ENCODE assay signal across 8 cellular contexts in the genomic region with DNA sequence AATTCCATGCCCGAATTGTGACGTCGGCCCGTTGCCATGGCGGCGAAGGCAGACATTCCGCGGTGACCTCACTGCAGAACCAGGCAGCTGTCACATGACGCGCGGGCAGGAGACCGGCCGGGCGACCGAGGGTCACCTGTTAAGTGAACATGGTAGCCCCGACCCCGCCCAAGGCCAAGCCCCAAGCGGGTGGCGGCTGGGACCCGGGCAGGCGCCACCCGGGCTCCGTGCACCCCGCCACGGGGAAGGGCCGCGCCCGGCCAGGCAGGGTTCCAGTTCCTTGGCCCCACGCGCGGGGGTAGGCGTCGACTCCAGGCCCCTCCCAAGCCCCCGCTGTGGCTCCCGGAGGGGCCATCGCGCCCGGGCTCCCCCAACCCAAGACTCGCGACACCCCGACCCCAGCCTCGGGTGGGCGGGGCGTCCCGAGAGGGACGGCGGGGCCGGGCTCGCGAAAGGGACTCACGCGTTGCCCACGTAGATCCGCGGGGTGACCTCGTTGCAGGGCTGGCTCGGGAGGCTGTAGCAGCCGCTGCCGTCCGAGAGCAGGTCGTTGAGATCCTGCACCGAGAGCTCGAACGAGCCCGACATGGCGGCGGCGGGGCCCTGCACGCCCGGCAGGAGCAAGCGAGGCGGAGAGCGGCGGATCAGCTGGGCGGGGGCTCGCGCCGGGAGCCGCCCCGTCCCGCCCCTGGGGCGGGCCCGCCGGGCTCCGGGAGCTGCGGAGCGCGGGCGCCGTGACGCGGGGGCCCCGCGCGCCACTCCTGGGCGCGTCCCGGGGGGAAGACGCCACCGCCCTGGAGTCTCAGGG. TPM values are rescaled to one million over a fixed set of nuclear protein-coding genes. Genes with fewer than 3 reads are reported as not detected.
DNase-seq lines count a peak whose midpoint lies in the region; ATAC-seq and TF ChIP-seq lines count a peak whose summit lies in the region.

Gene DUSP3, minus strand, starts transcription at position 641 of the 808 bp plus-strand sequence. Its CDS starts 53 bp downstream, at position 588.

- TF ChIP-seq CTCF in LNCaP clone FGC (IDR thresholded peaks at IDR 0.05; ENCODE audit: control insufficient read depth, extremely low read depth, insufficient read depth) (no peak), SK-N-SH (IDR thresholded peaks at IDR 0.05) (no peak), neutrophil (IDR thresholded peaks at IDR 0.05) (no peak)

- ATAC-seq in GM21619 (IDR thresholded peaks at IDR 0.05; ENCODE audit: unreplicated experiment) = peak; percentile 84

- H3K9me3 Mint-ChIP-seq in activated naive CD8-positive, alpha-beta T cell (ENCODE audit: low read depth) = no peaks in the 10 kb centered on the region

- peak; percentile 27 for DNase-seq in DMS153 treated with DMSO at 0.1 percent for 48 hours (lab: John Stamatoyannopoulos, UW; ENCODE audit: unreplicated experiment)
- DNase-seq in LNCaP clone FGC (ENCODE audit: low read depth) = peak; percentile 77
- DNase-seq in SK-N-SH = peak; percentile 97
- DNase-seq in globus pallidus (ENCODE audit: low spot score) = peak; percentile 84

- peaks cover 15% of the 10 kb centered on the region for H4K20me1 ChIP-seq in SK-N-SH (ENCODE audit: insufficient read depth)

- no peak for TF ChIP-seq EP300 in SK-N-SH (IDR thresholded peaks at IDR 0.05; ENCODE audit: borderline replicate concordance in 1 of 2, low read depth in 1 of 2, low read length in 1 of 2)

- peaks cover 17% of the 10 kb centered on the region for H3K27me3 Mint-ChIP-seq in activated naive CD8-positive, alpha-beta T cell

- peaks cover 8% of the 10 kb centered on the region in 2 experiments; a peak in 1 of 4 replicates for H3K4me1 ChIP-seq in SK-N-SH (ENCODE audit: control insufficient read depth in 1 of 2, insufficient read depth in 2 of 2, low read depth in 1 of 2, low read length in 1 of 2)
- H3K4me1 ChIP-seq in neutrophil (ENCODE audit: control insufficient read depth in 1 of 2, insufficient read depth in 1 of 2, low read depth in 1 of 2, low read length in 1 of 2) = peaks cover 24 to 38% of the 10 kb centered on the region in 2 experiments
- H3K4me1 ChIP-seq in subcutaneous abdominal adipose tissue (ENCODE audit: control insufficient read depth in 5 of 5, insufficient read depth in 5 of 5, low read length in 5 of 5) = peaks cover 0 to 44% (median 34%) of the 10 kb centered on the region in 5 donors

- H2AFZ ChIP-seq in SK-N-SH (ENCODE audit: low read depth) = peak within 1 kb of the TSS; percentile 89

- peak within 1 kb of the TSS; percentile 99 for H3K4me2 ChIP-seq in SK-N-SH

- H3K4me1 Mint-ChIP-seq in activated naive CD8-positive, alpha-beta T cell (ENCODE audit: low read depth) = peaks cover 10% of the 10 kb centered on the region

- peaks cover 13 to 27% of the 10 kb centered on the region in 2 experiments for H3K36me3 ChIP-seq in SK-N-SH (replicated peaks in 1 of 2; ENCODE audit: control insufficient read depth in 1 of 2, insufficient read depth in 2 of 2, low read length in 1 of 2)
- no peaks in the 10 kb centered on the region for H3K36me3 ChIP-seq in neutrophil
- H3K36me3 ChIP-seq in subcutaneous abdominal adipose tissue (ENCODE audit: control insufficient read depth in 5 of 5, insufficient read depth in 5 of 5, low read length in 5 of 5) = peaks cover 0 to 30% (median 18%) of the 10 kb centered on the region in 5 donors

- H3K36me3 Mint-ChIP-seq in activated naive CD8-positive, alpha-beta T cell = peaks cover under 1% of the 10 kb centered on the region

- peak within 1 kb of the TSS; percentile 100 for H3K9ac ChIP-seq in SK-N-SH
- H3K9ac ChIP-seq in subcutaneous abdominal adipose tissue (ENCODE audit: low read length in 5 of 5) = peak within 1 kb of the TSS; percentile 26 to 97 (median 93)

- H3K9me3 ChIP-seq in SK-N-SH (no peaks in the 10 kb centered on the region), neutrophil (no peaks in the 10 kb centered on the region), subcutaneous abdominal adipose tissue (ENCODE audit: control insufficient read depth in 5 of 5, low read length in 5 of 5) (no peaks in the 10 kb centered on the region)

- no peaks in the 10 kb centered on the region for H3K9me2 ChIP-seq in SK-N-SH

- peak within 1 kb of the TSS; percentile 86 for H3K4me3 ChIP-seq in LNCaP clone FGC (ENCODE audit: low read depth, low read length)
- peak within 1 kb of the TSS; percentile 77 to 84 for H3K4me3 ChIP-seq in SK-N-SH (ENCODE audit: low read depth in 2 of 2, low read length in 1 of 2)
- H3K4me3 ChIP-seq in neutrophil (ENCODE audit: low read depth in 1 of 2, low read length in 1 of 2) = peak within 1 kb of the TSS; percentile 80 to 93
- H3K4me3 ChIP-seq in subcutaneous abdominal adipose tissue (ENCODE audit: low read depth in 1 of 5, low read length in 5 of 5) = peak within 1 kb of the TSS; percentile 66 to 90 (median 79)

- peaks cover 45% of the 10 kb centered on the region for H3K79me2 ChIP-seq in SK-N-SH (ENCODE audit: insufficient read depth)

- H3K27me3 ChIP-seq in SK-N-SH (ENCODE audit: insufficient read depth) = no peaks in the 10 kb centered on the region
- peaks cover 25% of the 10 kb centered on the region for H3K27me3 ChIP-seq in neutrophil
- H3K27me3 ChIP-seq in subcutaneous abdominal adipose tissue (ENCODE audit: control insufficient read depth in 5 of 5, insufficient read depth in 4 of 5, low read length in 5 of 5) = no peaks in the 10 kb centered on the region

- H3K27ac ChIP-seq in SK-N-SH (ENCODE audit: low read depth in 2 of 2, low read length in 1 of 2) (peak within 1 kb of the TSS; percentile 90 to 95), neutrophil (peak within 1 kb of the TSS; percentile 59), subcutaneous abdominal adipose tissue (ENCODE audit: low read depth, low read length) (peak within 1 kb of the TSS; percentile 99)

- peaks cover 2% of the 10 kb centered on the region for H3F3A ChIP-seq in SK-N-SH (replicated peaks; ENCODE audit: insufficient read depth)

- H3K4me3 Mint-ChIP-seq in activated naive CD8-positive, alpha-beta T cell = peak within 1 kb of the TSS; percentile 85

- POLR2A ChIA-PET in SK-N-SH (lab: Yijun Ruan, JAX) = interaction anchor here (0.6 to 1.0 kb wide), 5 partner anchors 8 to 236 kb away, joined by 3 to 4 read pairs (median 3); partner anchors contain the start of genes CD300LG and TMEM101

- peak within 1 kb of the TSS; percentile 50 for H3K27ac Mint-ChIP-seq in activated naive CD8-positive, alpha-beta T cell

- no peak for TF ChIP-seq RAD21 in SK-N-SH (IDR thresholded peaks at IDR 0.05; ENCODE audit: low read length)

- 1% methylated on average over 19 of the region's 100 CpGs for WGBS in SK-N-SH (ENCODE audit: low lambda C conversion rate)

- CTCF ChIA-PET in SK-N-SH (lab: Yijun Ruan, JAX) = interaction anchor here (0.7 to 6.2 kb wide), 7 partner anchors 10 to 84 kb away, joined by 3 to 59 read pairs (median 12); partner anchors contain the start of gene CD300LG

TF ChIP-seq in SK-N-SH, 30 proteins besides CTCF, POLR2A, EP300 and RAD21 (continues in another document):
- TF ChIP-seq JUND (IDR thresholded peaks at IDR 0.05) (no peak; the same call in 1 of the 2 replicates), YY1 (IDR thresholded peaks at IDR 0.05; ENCODE audit: low read depth) (0 out of 2 replicates have a peak, but pooled peaks have one; percentile 40), RCOR1 (IDR thresholded peaks at IDR 0.05; ENCODE audit: low read length) (no peak), MEF2A (IDR thresholded peaks at IDR 0.05; ENCODE audit: borderline replicate concordance, low read depth) (no peak), MXI1 (IDR thresholded peaks at IDR 0.05; ENCODE audit: low read depth, low read length) (peak; percentile 83), EZH2phosphoT487 (IDR thresholded peaks at IDR 0.05; ENCODE audit: borderline replicate concordance, low read depth) (no peak), CHD2 (IDR thresholded peaks at IDR 0.05; ENCODE audit: low read length, partially characterized antibody) (peak; percentile 69), NRF1 (IDR thresholded peaks at IDR 0.05; ENCODE audit: low read depth, low read length) (no peak), GABPA (IDR thresholded peaks at IDR 0.05; ENCODE audit: low read depth) (no peak), TEAD4 (IDR thresholded peaks at IDR 0.05; ENCODE audit: borderline replicate concordance, insufficient read depth) (0 out of 2 replicates have a peak, but pooled peaks have one; percentile 45), RXRA (IDR thresholded peaks at IDR 0.05; ENCODE audit: borderline replicate concordance, low read depth) (no peak), POLR2AphosphoS5 (IDR thresholded peaks at IDR 0.05; ENCODE audit: low read depth, low read length) (peak; percentile 80), RFX5 (IDR thresholded peaks at IDR 0.05; ENCODE audit: low read length) (peak; percentile 88), ZBTB33 (IDR thresholded peaks at IDR 0.05; ENCODE audit: borderline replicate concordance, low read depth) (no peak), FOSL2 (IDR thresholded peaks at IDR 0.05; ENCODE audit: borderline replicate concordance, low read depth) (no peak)
- TF ChIP-seq, protein P1, sequence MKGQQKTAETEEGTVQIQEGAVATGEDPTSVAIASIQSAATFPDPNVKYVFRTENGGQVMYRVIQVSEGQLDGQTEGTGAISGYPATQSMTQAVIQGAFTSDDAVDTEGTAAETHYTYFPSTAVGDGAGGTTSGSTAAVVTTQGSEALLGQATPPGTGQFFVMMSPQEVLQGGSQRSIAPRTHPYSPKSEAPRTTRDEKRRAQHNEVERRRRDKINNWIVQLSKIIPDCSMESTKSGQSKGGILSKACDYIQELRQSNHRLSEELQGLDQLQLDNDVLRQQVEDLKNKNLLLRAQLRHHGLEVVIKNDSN (IDR thresholded peaks at IDR 0.05; ENCODE audit: borderline replicate concordance, low read depth) = peak; percentile 93

RNA-seq across cellular contexts. Expression of gene DUSP3, which starts in this region (rescaled TPM):
- polyA plus RNA-seq in SK-N-SH (2012; rRNA removed) = 31.5 and 39.7 TPM in 2 replicates
- 28.3 and 29.9 TPM in 2 replicates for polyA plus RNA-seq in SK-N-SH (2012; cell fraction: cytosol; rRNA removed)
- 45.7 and 61.0 TPM in 2 replicates for polyA plus RNA-seq in SK-N-SH (2012; cell fraction: nucleus; rRNA removed)

Comparison
In these comparisons a context has a peak if more than half of its experiments do, and no peak if none do; other contexts are left out.
1. Peak in every context shown above with its lines: DNase-seq, ATAC-seq, H3K4me3 ChIP-seq and H3K27ac ChIP-seq.
2. DNase-seq: peak in every context shown above with its lines; median percentile 97 in SK-N-SH; 84 in globus pallidus; 77 in LNCaP clone FGC; 27 in DMS153 treated with DMSO at 0.1 percent for 48 hours.